12 cellular contexts compared by ENCODE assay signal in the genomic region with DNA sequence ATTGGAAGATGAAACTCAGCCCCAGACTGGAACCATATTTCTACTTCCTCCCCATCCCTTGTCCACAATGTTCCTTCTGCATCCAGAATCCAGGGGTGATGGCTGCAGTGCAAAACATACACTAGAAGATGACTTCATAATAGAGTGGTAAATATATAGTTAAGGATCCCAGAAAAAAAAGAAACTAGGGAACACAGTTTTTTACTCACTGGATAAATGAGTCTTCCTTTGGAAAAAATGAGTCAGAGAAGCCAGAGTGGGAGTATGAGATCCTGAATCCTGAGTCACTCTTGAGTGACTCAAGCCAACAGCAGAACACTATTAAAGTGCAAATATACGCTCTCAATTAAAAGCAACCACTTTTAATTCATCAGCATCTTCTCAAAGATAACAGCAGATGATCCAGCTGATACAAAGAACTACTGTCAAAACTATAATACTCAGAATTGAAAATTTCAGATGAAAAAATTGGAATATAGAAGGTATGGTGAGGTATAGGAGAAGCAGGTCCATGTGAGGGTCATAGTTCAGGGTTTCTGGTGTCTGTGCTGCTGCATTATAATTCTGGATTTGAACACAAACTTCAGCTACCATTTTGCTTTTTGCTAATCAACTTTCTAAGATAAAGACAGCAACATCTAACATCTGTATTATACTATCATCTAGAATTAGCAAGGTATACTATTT.
DNase-seq lines count a peak whose midpoint lies in the region; ATAC-seq, FAIRE-seq and TF ChIP-seq lines count a peak whose summit lies in the region.
"Had no signal": no experiment of that assay in that cellular context is flagged by ENCODE, and none has a peak within 500 bp of the region (broad histone marks: within the 10 kb centered on the region; RNA-seq: fewer than 3 reads in every experiment).

No MANE protein-coding gene starts in this region.

- H3K27me3 ChIP-seq in Panc1 (ENCODE audit: control insufficient read depth, insufficient read depth, low read length), result no peaks in the 10 kb centered on the region
- no peaks in the 10 kb centered on the region for H3K27me3 ChIP-seq in fibroblast of lung (ENCODE audit: control insufficient read depth, insufficient read depth, low read length)
- no peaks in the 10 kb centered on the region for H3K27me3 ChIP-seq in pancreas

- no peaks in the 10 kb centered on the region for H3K9me3 Mint-ChIP-seq in Calu3 (ENCODE audit: low read depth, unreplicated experiment)

- CTCF ChIA-PET in Calu3 (lab: Charles Lee) (no interaction called here), Panc1 (lab: Charles Lee) (no interaction called here)

- ATAC-seq in Panc1 (peak; percentile 60; the same call in 1 of the 2 replicates), pancreas (peak in 3 of 4 donors; percentile 39 to 67 (median 57)), GM21381 (IDR thresholded peaks at IDR 0.05; ENCODE audit: unreplicated experiment) (no peak)
- ATAC-seq: stimulated activated memory B cell treated with anti-CD40 and anti-IgM and Interleukin-4, amounts not matched to agents 10 μg/mL and 1 μg/mL and 100 μg/mL, for 72 hours had no signal

- POLR2A ChIA-PET in Panc1 (lab: Charles Lee), result no interaction called here

- H3K4me1 Mint-ChIP-seq in Calu3 (ENCODE audit: low read depth, unreplicated experiment), result peaks cover 66% of the 10 kb centered on the region
- H3K4me1 Mint-ChIP-seq: stimulated activated memory B cell treated with anti-CD40 and anti-IgM and Interleukin-4, amounts not matched to agents 10 μg/mL and 1 μg/mL and 100 μg/mL, for 72 hours had no signal

- no peak for TF ChIP-seq CTCF in Calu3 (IDR thresholded peaks at IDR 0.05; ENCODE audit: unreplicated experiment)
- TF ChIP-seq CTCF in Panc1 (IDR thresholded peaks at IDR 0.05), result no peak
- no peak for TF ChIP-seq CTCF in fibroblast of lung (conservative IDR thresholded peaks at IDR 0.05 in 1 of 2, IDR thresholded peaks at IDR 0.05 in 1 of 2; ENCODE audit: low read depth in 1 of 2, low read length in 2 of 2)
- no peak for TF ChIP-seq CTCF in pancreas (IDR thresholded peaks at IDR 0.05)
- TF ChIP-seq CTCF in GM10266 (IDR thresholded peaks at IDR 0.05; ENCODE audit: control insufficient read depth, insufficient read depth, low read depth, missing control alignments), result no peak

- H3K4me1 ChIP-seq in Panc1 (ENCODE audit: control insufficient read depth, insufficient read depth, low read length) (no peaks in the 10 kb centered on the region), fibroblast of lung (ENCODE audit: control insufficient read depth, extremely low read depth, insufficient read depth, low read length) (peaks cover 17% of the 10 kb centered on the region), pancreas (no peaks in the 10 kb centered on the region)
- H3K4me1 ChIP-seq: prostate gland had no signal

- FAIRE-seq in pancreas (lab: Jason Lieb, UNC), result peak; percentile 49

- no peaks in the 10 kb centered on the region for H3K36me3 ChIP-seq in Panc1 (ENCODE audit: control insufficient read depth, insufficient read depth, low read length)
- no peaks in the 10 kb centered on the region for H3K36me3 ChIP-seq in fibroblast of lung (ENCODE audit: control insufficient read depth, insufficient read depth, low read length)
- no peaks in the 10 kb centered on the region for H3K36me3 ChIP-seq in pancreas
- H3K36me3 ChIP-seq: prostate gland had no signal

- H4K20me1 ChIP-seq in fibroblast of lung (ENCODE audit: control insufficient read depth, extremely low read depth, insufficient read depth, low read length), result no peaks in the 10 kb centered on the region

- H3K27ac Mint-ChIP-seq in Calu3 (ENCODE audit: unreplicated experiment), result peak overlapping the region; percentile 96
- H3K27ac Mint-ChIP-seq: stimulated activated memory B cell treated with anti-CD40 and anti-IgM and Interleukin-4, amounts not matched to agents 10 μg/mL and 1 μg/mL and 100 μg/mL, for 72 hours had no signal

- no peak overlapping the region for H2AFZ ChIP-seq in fibroblast of lung (ENCODE audit: low read length)

- 40 to 68% methylated on average over 1 of the region's 1 CpG for WGBS in pancreas, 2 donors

- BruUV-seq in Calu3 (replicated peaks; lab: Mats Ljungman, UMichigan), result no TSS peak
- no TSS peak for BruUV-seq in Panc1 (replicated peaks; lab: Mats Ljungman, UMichigan)

- no peak overlapping the region for H3K27ac ChIP-seq in Panc1 (ENCODE audit: low read length)
- H3K27ac ChIP-seq in fibroblast of lung (ENCODE audit: insufficient read depth, low read length), result peak overlapping the region; percentile 94
- peak overlapping the region in 1 of 4 donors; percentile 2 for H3K27ac ChIP-seq in pancreas
- H3K27ac ChIP-seq: prostate gland had no signal

- H3K27me3 Mint-ChIP-seq in Calu3 (ENCODE audit: unreplicated experiment), result no peaks in the 10 kb centered on the region
- H3K27me3 Mint-ChIP-seq: stimulated activated memory B cell treated with anti-CD40 and anti-IgM and Interleukin-4, amounts not matched to agents 10 μg/mL and 1 μg/mL and 100 μg/mL, for 72 hours had no signal

- H3K9ac ChIP-seq in fibroblast of lung (ENCODE audit: insufficient read depth, low read length), result peak overlapping the region; percentile 13

- no peaks in the 10 kb centered on the region for H3K9me3 ChIP-seq in Panc1 (ENCODE audit: control insufficient read depth, insufficient read depth, low read depth, low read length)
- H3K9me3 ChIP-seq in fibroblast of lung (ENCODE audit: control insufficient read depth, insufficient read depth, low read depth, low read length), result no peaks in the 10 kb centered on the region
- H3K9me3 ChIP-seq in pancreas, result no peaks in the 10 kb centered on the region
- H3K9me3 ChIP-seq: prostate gland had no signal

- peaks cover 8% of the 10 kb centered on the region for H3K36me3 Mint-ChIP-seq in Calu3 (ENCODE audit: insufficient read depth, unreplicated experiment)
- H3K36me3 Mint-ChIP-seq: stimulated activated memory B cell treated with anti-CD40 and anti-IgM and Interleukin-4, amounts not matched to agents 10 μg/mL and 1 μg/mL and 100 μg/mL, for 72 hours had no signal

- H3K79me2 ChIP-seq in fibroblast of lung (ENCODE audit: control insufficient read depth, insufficient read depth, low read length), result no peaks in the 10 kb centered on the region

- H3K4me3 ChIP-seq in Panc1 (ENCODE audit: low read depth in 2 of 2, low read length in 2 of 2) (no peak overlapping the region), fibroblast of lung (replicated peaks in 1 of 4; ENCODE audit: control extremely low read depth in 1 of 4, insufficient read depth in 1 of 4, low read depth in 3 of 4, low read length in 4 of 4) (no peak overlapping the region), pancreas (no peak overlapping the region)
- H3K4me3 ChIP-seq: prostate gland had no signal

- H3K4me3 Mint-ChIP-seq in Calu3 (ENCODE audit: low read depth, unreplicated experiment), result peak overlapping the region; percentile 30
- H3K4me3 Mint-ChIP-seq: stimulated activated memory B cell treated with anti-CD40 and anti-IgM and Interleukin-4, amounts not matched to agents 10 μg/mL and 1 μg/mL and 100 μg/mL, for 72 hours had no signal

- in situ Hi-C loops in Panc1 (cut with HindIII; ENCODE audit: low pct_unique_long_range_greater_than_20kb, low sequenced_read_pairs), result no loop called here

- peak overlapping the region; percentile 59 for H3K4me2 ChIP-seq in fibroblast of lung (ENCODE audit: extremely low read depth, insufficient read depth, low read length)

- intact Hi-C loops in Calu3 (cut with micrococcal nuclease; ENCODE audit: unreplicated experiment) (loop anchor here (1.0 to 10.0 kb wide), 2 partner anchors 8 to 211 kb away; no protein-coding TSS in a partner anchor), Panc1 (cut with micrococcal nuclease; ENCODE audit: unreplicated experiment) (no loop called here), pancreas (cut with DNase I) (no loop called here)

- no peak for DNase-seq in Calu3
- DNase-seq in Panc1 (ENCODE audit: low read depth, low spot score), result no peak
- peak; percentile 93 to 97 for DNase-seq in fibroblast of lung (ENCODE audit: low read depth in 2 of 2)
- DNase-seq in pancreas, result no peak
- no peak for DNase-seq in GM10266 (ENCODE audit: extremely low spot score)
- DNase-seq in NCI-H1694 treated with DMSO at 0.1 percent for 48 hours (lab: John Stamatoyannopoulos, UW), result no peak
- no peak for DNase-seq in NCI-H2107 (lab: John Stamatoyannopoulos, UW)
- DNase-seq: activated effector memory CD4-positive, alpha-beta T cell treated with anti-CD3 and anti-CD28 coated beads, Interleukin-2, amount 50 U/mL, for 16 hours; NCI-H187 had no signal

Comparison
In these comparisons a context has a peak if more than half of its experiments do, and no peak if none do; other contexts are left out.
1. DNase-seq: peak in fibroblast of lung (2 of 2); none in Calu3 (single experiment), Panc1 (single experiment), pancreas (0 of 6), GM10266 (single experiment), NCI-H1694 treated with DMSO at 0.1 percent for 48 hours (single experiment) and NCI-H2107 (single experiment).